In the genomic region with DNA sequence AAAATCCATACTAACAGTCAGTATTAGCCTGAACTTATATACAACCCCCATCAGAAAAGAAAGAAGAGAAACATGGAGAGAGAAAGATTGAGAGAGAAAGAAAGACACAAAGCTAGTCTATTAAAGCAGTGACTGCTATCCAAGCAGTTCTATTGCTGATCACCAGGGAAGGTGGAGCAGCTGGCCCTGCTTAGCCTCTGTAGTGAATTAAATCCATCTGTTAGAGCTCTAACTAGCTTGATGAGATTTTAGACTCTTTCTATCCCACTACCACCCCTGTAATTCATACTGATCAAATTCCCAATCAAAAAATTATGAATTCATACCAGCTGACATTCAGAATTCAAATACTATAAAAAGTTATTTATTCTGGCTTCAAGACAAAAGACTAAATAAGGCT, we compare ENCODE assay signal across 26 cellular contexts.
"Had no signal": no experiment of that assay in that cellular context is flagged by ENCODE, and none has a peak within 500 bp of the region (broad histone marks: within the 10 kb centered on the region; RNA-seq: fewer than 3 reads in every experiment).

No MANE protein-coding gene starts in this region.

- H3K36me3 ChIP-seq: ascending aorta, lower lobe of right lung, right lobe of liver, stomach, suprapubic skin, tibial nerve had no signal

- H3K36me3 Mint-ChIP-seq: stimulated activated effector memory CD8-positive, alpha-beta T cell treated with anti-CD3 and anti-CD28 coated beads, Interleukin-12 subunit alpha, Interleukin-12 subunit beta, amount 100 ng/mL, for 72 hours had no signal

- H3K4me3 Mint-ChIP-seq: activated CD4-positive, alpha-beta T cell treated with anti-CD3 and anti-CD28 coated beads, Interleukin-2, amount 10 ng/mL, durations not matched to agents 7 days and 5 days; activated CD8-positive, alpha-beta T cell treated with anti-CD3 and anti-CD28 coated beads, Interleukin-2, amount 10 ng/mL, durations not matched to agents 7 days and 5 days; activated T-helper 1 cell treated with anti-CD3 and anti-CD28 coated beads, Interleukin-12 subunit alpha, Interleukin-12 subunit beta, Interleukin-2, Interleukin-4 antibody, amounts not matched to agents 30 ng/mL and 10 ng/mL and 1 ng/mL, durations not matched to agents 14 hours and 24 hours and 36 hours; naive thymus-derived CD4-positive, alpha-beta T cell; neural crest cell; stimulated activated effector memory CD8-positive, alpha-beta T cell treated with anti-CD3 and anti-CD28 coated beads, Interleukin-12 subunit alpha, Interleukin-12 subunit beta, amount 100 ng/mL, for 72 hours had no signal

- H3K27ac Mint-ChIP-seq: activated CD4-positive, alpha-beta T cell treated with anti-CD3 and anti-CD28 coated beads, Interleukin-2, amount 10 ng/mL, durations not matched to agents 7 days and 5 days; activated CD8-positive, alpha-beta T cell treated with anti-CD3 and anti-CD28 coated beads, Interleukin-2, amount 10 ng/mL, durations not matched to agents 7 days and 5 days; activated T-helper 1 cell treated with anti-CD3 and anti-CD28 coated beads, Interleukin-12 subunit alpha, Interleukin-12 subunit beta, Interleukin-2, Interleukin-4 antibody, amounts not matched to agents 30 ng/mL and 10 ng/mL and 1 ng/mL, durations not matched to agents 14 hours and 24 hours and 36 hours; naive thymus-derived CD4-positive, alpha-beta T cell; stimulated activated effector memory CD8-positive, alpha-beta T cell treated with anti-CD3 and anti-CD28 coated beads, Interleukin-12 subunit alpha, Interleukin-12 subunit beta, amount 100 ng/mL, for 72 hours had no signal

- H3K4me1 ChIP-seq: ascending aorta, foreskin keratinocyte, lower lobe of right lung, right lobe of liver, stomach, suprapubic skin, tibial nerve had no signal

- ATAC-seq: activated CD8-positive, alpha-beta T cell treated with anti-CD3 and anti-CD28 coated beads, Interleukin-2, amount 10 ng/mL, durations not matched to agents 7 days and 5 days; foreskin keratinocyte; left lobe of liver; lower lobe of right lung; naive thymus-derived CD4-positive, alpha-beta T cell; right lobe of liver; stimulated activated effector memory CD8-positive, alpha-beta T cell treated with anti-CD3 and anti-CD28 coated beads, Interleukin-12 subunit alpha, Interleukin-12 subunit beta, amount 100 ng/mL, for 72 hours had no signal

- H3K27me3 ChIP-seq: ascending aorta, foreskin keratinocyte, right lobe of liver, stomach, suprapubic skin, tibial nerve had no signal

- H3K27ac ChIP-seq: ascending aorta, foreskin keratinocyte, lower lobe of right lung, right lobe of liver, skin epidermis, stomach, suprapubic skin, tibial nerve, VCaP had no signal

- H3K4me3 ChIP-seq: ascending aorta, lower lobe of right lung, right lobe of liver, skin epidermis, stomach, suprapubic skin, tibial nerve had no signal

- H3K9me3 Mint-ChIP-seq: activated CD4-positive, alpha-beta T cell treated with anti-CD3 and anti-CD28 coated beads, Interleukin-2, amount 10 ng/mL, durations not matched to agents 7 days and 5 days; neural crest cell; stimulated activated effector memory CD8-positive, alpha-beta T cell treated with anti-CD3 and anti-CD28 coated beads, Interleukin-12 subunit alpha, Interleukin-12 subunit beta, amount 100 ng/mL, for 72 hours had no signal

- H3K9me3 ChIP-seq: ascending aorta, lower lobe of right lung, right lobe of liver, stomach, suprapubic skin, tibial nerve had no signal

- DNase-seq: activated CD4-positive, alpha-beta T cell treated with anti-CD3 and anti-CD28 coated beads, Interleukin-2, amount 10 ng/mL, durations not matched to agents 7 days and 5 days; activated CD4-positive, CD25-positive, alpha-beta regulatory T cell treated with anti-CD3 and anti-CD28 coated beads, Interleukin-2, amount 50 U/mL, for 72 hours; activated CD8-positive, alpha-beta T cell treated with anti-CD3 and anti-CD28 coated beads, Interleukin-2, amount 10 ng/mL, durations not matched to agents 7 days and 5 days; activated gamma-delta T cell; activated naive CD4-positive, alpha-beta T cell treated with anti-CD3 and anti-CD28 coated beads, Interleukin-2, amount 50 U/mL, for 16 hours; central memory CD4-positive, alpha-beta T cell; dermis blood vessel endothelial cell; effector CD8-positive, alpha-beta T cell; erythroblast; foreskin keratinocyte; kidney; lower lobe of right lung; naive thymus-derived CD4-positive, alpha-beta T cell; occipital lobe; right lobe of liver; stimulated activated CD4-positive, alpha-beta T cell treated with anti-CD3 and anti-CD28 coated beads, Interleukin-2, amount 100 ng/mL, for 24 hours; stomach had no signal

- H3K4me1 Mint-ChIP-seq: neural crest cell; stimulated activated effector memory CD8-positive, alpha-beta T cell treated with anti-CD3 and anti-CD28 coated beads, Interleukin-12 subunit alpha, Interleukin-12 subunit beta, amount 100 ng/mL, for 72 hours had no signal
